In the genomic region with DNA sequence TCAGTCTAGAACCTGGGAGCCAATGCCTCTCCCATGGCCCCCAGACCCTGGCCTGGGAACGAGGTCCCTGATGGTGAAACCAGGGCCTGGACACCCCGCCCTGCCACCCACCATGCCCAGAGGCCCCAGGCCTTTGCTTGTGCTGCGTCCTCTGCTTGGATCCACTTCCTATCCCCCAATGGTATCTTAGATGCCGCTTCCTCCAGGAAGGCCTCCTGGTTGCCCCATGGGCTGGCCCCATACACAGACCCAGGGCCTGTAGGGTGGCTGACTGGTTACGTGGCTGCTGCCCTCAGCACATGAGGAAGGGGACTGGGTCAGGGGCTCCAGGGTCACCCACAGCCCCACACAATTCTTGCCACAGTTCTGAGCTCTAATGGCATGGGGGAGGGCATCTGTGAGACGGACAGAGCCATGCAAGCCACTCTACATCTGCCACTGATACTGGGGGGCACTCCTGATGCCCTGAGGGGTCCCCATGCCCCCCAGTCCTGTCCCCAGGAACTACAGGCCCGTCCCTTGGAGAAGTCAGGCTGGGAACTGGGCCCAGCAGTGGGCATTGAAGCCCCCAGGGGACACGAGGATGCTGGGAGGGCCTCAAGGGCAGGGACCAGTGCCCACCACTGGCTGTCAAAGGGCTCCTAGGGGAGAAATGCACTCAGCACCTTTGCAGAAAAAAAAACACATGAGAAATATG, we compare ENCODE assay signal across 20 cellular contexts. TPM values are rescaled to one million over a fixed set of nuclear protein-coding genes. Genes with fewer than 3 reads are reported as not detected.
DNase-seq lines count a peak whose midpoint lies in the region; ATAC-seq, FAIRE-seq and TF ChIP-seq lines count a peak whose summit lies in the region.
"Had no signal": no experiment of that assay in that cellular context is flagged by ENCODE, and none has a peak within 500 bp of the region (broad histone marks: within the 10 kb centered on the region; RNA-seq: fewer than 3 reads in every experiment).

No MANE protein-coding gene starts in this region.

- no peak overlapping the region for H3T11ph ChIP-seq in H9 (ENCODE audit: low read length)

- no peak overlapping the region for H3K4me2 ChIP-seq in H9 (ENCODE audit: insufficient read depth, insufficient read length, low read length)
- H3K4me2 ChIP-seq in GM12878 (ENCODE audit: control insufficient read depth, insufficient read depth): 0 out of 2 replicates have a peak overlapping the region, but pooled peaks have one; percentile 9

- intact Hi-C loops in activated naive CD4-positive, alpha-beta T cell treated with anti-CD3 and anti-CD28 coated beads for 36 hours (cut with micrococcal nuclease): no loop called here
- intact Hi-C loops in GM12878 (cut with micrococcal nuclease; ENCODE audit: unreplicated experiment) (no loop called here), posterior vena cava (cut with DNase I) (no loop called here)

- no peak overlapping the region for H4K5ac ChIP-seq in H9 (ENCODE audit: insufficient read length, low read depth, low read length)

- H2BK5ac ChIP-seq in H9 (ENCODE audit: insufficient read length, low read length): no peak overlapping the region

- no peak overlapping the region for H3K14ac ChIP-seq in H9 (ENCODE audit: insufficient read depth, low read length)

- H3K27me3 ChIP-seq in H9 (ENCODE audit: insufficient read depth, low read length): no peaks in the 10 kb centered on the region
- no peaks in the 10 kb centered on the region for H3K27me3 ChIP-seq in GM12878 (replicated peaks in 1 of 2; ENCODE audit: control insufficient read depth in 2 of 2, insufficient read depth in 2 of 2, low read length in 1 of 2)
- H3K27me3 ChIP-seq in brain microvascular endothelial cell (replicated peaks): no peaks in the 10 kb centered on the region
- H3K27me3 ChIP-seq: esophagus squamous epithelium, uterus had no signal

- H3K36me3 ChIP-seq in GM12878 (ENCODE audit: control insufficient read depth in 2 of 2, insufficient read depth in 2 of 2, low read length in 1 of 2): peaks cover 13 to 62% of the 10 kb centered on the region in 2 experiments
- H3K36me3 ChIP-seq in brain microvascular endothelial cell (replicated peaks): peaks cover 75% of the 10 kb centered on the region
- H3K36me3 ChIP-seq: uterus had no signal

- RAD21 ChIA-PET in GM12878 (lab: Charles Lee; ENCODE audit: unreplicated experiment): no interaction called here

- H3K27ac Mint-ChIP-seq in activated naive CD4-positive, alpha-beta T cell treated with anti-CD3 and anti-CD28 coated beads for 36 hours: peak overlapping the region; percentile 46
- no peak overlapping the region for H3K27ac Mint-ChIP-seq in H9

- POLR2A ChIA-PET in GM12878 (lab: Charles Lee): no interaction called here

- H2AFZ ChIP-seq in H9 (ENCODE audit: low read length): no peak overlapping the region
- no peak overlapping the region for H2AFZ ChIP-seq in GM12878 (ENCODE audit: control insufficient read depth, low read depth, low read length)

- SMC1A ChIA-PET in GM12878 (lab: Charles Lee; ENCODE audit: uncharacterized antibody, unreplicated experiment): no interaction called here

- TF ChIP-seq CTCF in H9 (conservative IDR thresholded peaks at IDR 0.05) (no peak), GM12878 (IDR thresholded peaks at IDR 0.05 in 2 of 3, conservative IDR thresholded peaks at IDR 0.05 in 1 of 3; ENCODE audit: control insufficient read depth in 2 of 3, extremely low read depth in 1 of 3, insufficient read depth in 1 of 3, low read depth in 3 of 3, low read length in 3 of 3) (no peak), brain microvascular endothelial cell (IDR thresholded peaks at IDR 0.05; ENCODE audit: low read depth, low read length, missing control alignments) (no peak)

- peaks cover 5% of the 10 kb centered on the region for H3K23me2 ChIP-seq in H9 (ENCODE audit: insufficient read length, low read depth, low read length, poor library complexity, severe bottlenecking)

- no peak for TF ChIP-seq EP300 in GM12878 (IDR thresholded peaks at IDR 0.05; ENCODE audit: borderline replicate concordance in 1 of 2, control insufficient read depth in 1 of 2, low read depth in 2 of 2, low read length in 2 of 2)

- H3K27me3 Mint-ChIP-seq in activated naive CD4-positive, alpha-beta T cell treated with anti-CD3 and anti-CD28 coated beads for 36 hours (ENCODE audit: low read depth): no peaks in the 10 kb centered on the region
- peaks cover 8% of the 10 kb centered on the region; the same call in 1 of the 2 replicates for H3K27me3 Mint-ChIP-seq in H9 (ENCODE audit: low read depth)
- H3K27me3 Mint-ChIP-seq: CD8-positive, alpha-beta memory T cell had no signal

- CTCF ChIA-PET in activated naive CD4-positive, alpha-beta T cell treated with anti-CD3 and anti-CD28 coated beads for 36 hours (lab: Charles Lee): no interaction called here
- CTCF ChIA-PET in GM12878 (lab: Yijun Ruan, JAX): no interaction called here

- no peaks in the 10 kb centered on the region for H3K9me3 ChIP-seq in H9 (ENCODE audit: control insufficient read depth, low read depth, low read length)
- no peaks in the 10 kb centered on the region for H3K9me3 ChIP-seq in GM12878 (replicated peaks; ENCODE audit: control insufficient read depth, insufficient read depth, low read length)
- H3K9me3 ChIP-seq: esophagus squamous epithelium, mucosa of descending colon, uterus had no signal

- ATAC-seq in GM12878: no peak
- no peak for ATAC-seq in HG03460 (IDR thresholded peaks at IDR 0.05; ENCODE audit: unreplicated experiment)
- ATAC-seq: left ventricle myocardium superior, mucosa of descending colon, Panc1, sciatic nerve had no signal

- in situ Hi-C loops in GM12878 (cut with MboI): no loop called here
- in situ Hi-C loops in brain microvascular endothelial cell (cut with HindIII; ENCODE audit: low pct_ligation_motif_present, low sequenced_read_pairs): no loop called here

- no peaks in the 10 kb centered on the region for H3K4me1 ChIP-seq in H9 (ENCODE audit: insufficient read depth, low read length)
- peaks cover 10% of the 10 kb centered on the region for H3K4me1 ChIP-seq in GM12878 (ENCODE audit: control insufficient read depth, insufficient read depth, low read length)
- H3K4me1 ChIP-seq: uterus had no signal

- BruUV-seq in GM12878 (replicated peaks; lab: Mats Ljungman, UMichigan): no TSS peak

- no peak overlapping the region for H4K8ac ChIP-seq in H9 (replicated peaks; ENCODE audit: insufficient read length, low read depth, low read length)

- TF ChIP-seq RAD21 in GM12878 (IDR thresholded peaks at IDR 0.05; ENCODE audit: insufficient read depth, low read depth, low read length): no peak

- no peaks in the 10 kb centered on the region for H3K9me3 Mint-ChIP-seq in activated naive CD4-positive, alpha-beta T cell treated with anti-CD3 and anti-CD28 coated beads for 36 hours
- peaks cover 5 to 6% of the 10 kb centered on the region in 2 experiments; a peak in 2 of 5 replicates for H3K9me3 Mint-ChIP-seq in H9
- H3K9me3 Mint-ChIP-seq: CD8-positive, alpha-beta memory T cell had no signal

- no peak for FAIRE-seq in GM12878 (lab: Jason Lieb, UNC)

- H2AK5ac ChIP-seq in H9 (ENCODE audit: insufficient read length, low read length): no peak overlapping the region

- no peak overlapping the region for H2BK20ac ChIP-seq in H9 (ENCODE audit: low read depth, low read length, poor library complexity, severe bottlenecking)

- no peak overlapping the region for H3K56ac ChIP-seq in H9 (ENCODE audit: insufficient read length, low read depth, low read length)

- H3K79me2 ChIP-seq in H9 (ENCODE audit: insufficient read depth, low read length): peaks cover 14% of the 10 kb centered on the region; the same call in 1 of the 2 replicates
- peaks cover 45% of the 10 kb centered on the region for H3K79me2 ChIP-seq in GM12878 (ENCODE audit: control insufficient read depth, insufficient read depth, low read length)

- DNase-seq in activated naive CD4-positive, alpha-beta T cell treated with anti-CD3 and anti-CD28 coated beads for 36 hours: no peak
- DNase-seq in activated naive CD4-positive, alpha-beta T cell treated with anti-CD3 and anti-CD28 coated beads, Interleukin-2, amount 50 U/mL, for 16 hours: no peak
- peak; percentile 31 for DNase-seq in H9
- no peak for DNase-seq in GM12878 (ENCODE audit: low read depth, low spot score)
- peak; percentile 58 for DNase-seq in posterior vena cava (ENCODE audit: low spot score)
- DNase-seq in brain microvascular endothelial cell: no peak
- no peak for DNase-seq in AG20443 (ENCODE audit: low spot score)
- DNase-seq: CD8-positive, alpha-beta memory T cell; effector CD8-positive, alpha-beta T cell; esophagus squamous epithelium; left ventricle myocardium superior; mucosa of descending colon; stimulated activated CD4-positive, alpha-beta T cell treated with anti-CD3 and anti-CD28 coated beads, Interleukin-1b, Interleukin-23, amount 100 ng/mL, for 48 hours; T1000; uterus had no signal

- peaks cover 14% of the 10 kb centered on the region for H3K4me1 Mint-ChIP-seq in activated naive CD4-positive, alpha-beta T cell treated with anti-CD3 and anti-CD28 coated beads for 36 hours (ENCODE audit: low read depth)
- peaks cover 2 to 9% of the 10 kb centered on the region in 2 experiments; a peak in 3 of 4 replicates for H3K4me1 Mint-ChIP-seq in H9

- H2BK12ac ChIP-seq in H9 (ENCODE audit: insufficient read length, low read depth, low read length): no peak overlapping the region

- H3K9ac ChIP-seq in H9 (ENCODE audit: extremely low read depth, insufficient read length, low read length): no peak overlapping the region
- H3K9ac ChIP-seq in GM12878 (ENCODE audit: control insufficient read depth, insufficient read depth, low read length): no peak overlapping the region; the same call in 1 of the 2 replicates

- H3K18ac ChIP-seq in H9 (ENCODE audit: insufficient read length, low read depth, low read length): no peak overlapping the region

- no peaks in the 10 kb centered on the region for H4K20me1 ChIP-seq in H9 (ENCODE audit: control insufficient read depth, insufficient read depth, insufficient read length)
- H4K20me1 ChIP-seq in GM12878 (ENCODE audit: control insufficient read depth, insufficient read depth): no peaks in the 10 kb centered on the region; the same call in none of the 2 replicates

- no peaks in the 10 kb centered on the region for H3K79me1 ChIP-seq in H9 (ENCODE audit: insufficient read depth, low read depth, low read length, poor library complexity, severe bottlenecking)

- no CpG with 5 or more reads among the region's 8 CpGs for WGBS in H9 (ENCODE audit: extremely low coverage, insufficient read length, low lambda C conversion rate)
- 71% methylated on average over 8 of the region's 8 CpGs for WGBS in GM12878 (ENCODE audit: insufficient coverage, insufficient replicate concordance, low lambda C conversion rate, missing lambda C conversion rate)

- no peak overlapping the region for H3K27ac ChIP-seq in H9 (ENCODE audit: insufficient read length, low read depth, low read length)
- no peak overlapping the region for H3K27ac ChIP-seq in GM12878 (ENCODE audit: control insufficient read depth, insufficient read depth)
- no peak overlapping the region for H3K27ac ChIP-seq in brain microvascular endothelial cell
- H3K27ac ChIP-seq: esophagus squamous epithelium, uterus had no signal

- H3K4me3 ChIP-seq in GM12878: no peak overlapping the region
- H3K4me3 ChIP-seq in brain microvascular endothelial cell (ENCODE audit: low read depth, low read length): no peak overlapping the region
- H3K4me3 ChIP-seq: esophagus squamous epithelium, mucosa of descending colon, uterus had no signal

- H3K4ac ChIP-seq in H9 (ENCODE audit: low read depth, low read length): no peak overlapping the region

- H4K91ac ChIP-seq in H9 (ENCODE audit: insufficient read length, low read depth, low read length): no peak overlapping the region

- no peak overlapping the region for H3K4me3 Mint-ChIP-seq in activated naive CD4-positive, alpha-beta T cell treated with anti-CD3 and anti-CD28 coated beads for 36 hours
- H3K4me3 Mint-ChIP-seq in H9: peak overlapping the region in 1 of 2 experiments; percentile 35; a peak in 1 of 5 replicates

- no peak for TF ChIP-seq POLR2A in GM12878 (IDR thresholded peaks at IDR 0.05; ENCODE audit: low read depth, low read length)

- no peak overlapping the region for H3K23ac ChIP-seq in H9 (ENCODE audit: insufficient read length, low read depth, low read length)

- H2BK15ac ChIP-seq in H9 (ENCODE audit: low read depth, low read length): no peak overlapping the region

- peaks cover 54% of the 10 kb centered on the region for H3K36me3 Mint-ChIP-seq in activated naive CD4-positive, alpha-beta T cell treated with anti-CD3 and anti-CD28 coated beads for 36 hours (ENCODE audit: low read depth)
- H3K36me3 Mint-ChIP-seq in H9 (ENCODE audit: insufficient read depth in 1 of 3, low read depth in 3 of 3): peaks cover 42 to 75% (median 56%) of the 10 kb centered on the region in 3 experiments

- H2BK120ac ChIP-seq in H9 (ENCODE audit: low read depth, low read length, poor library complexity, severe bottlenecking): no peak overlapping the region

RNA-seq across cellular contexts. Expression of a gene that starts 5.0 kb away (rescaled TPM):
- total RNA-seq in activated naive CD4-positive, alpha-beta T cell treated with anti-CD3 and anti-CD28 coated beads for 36 hours: 1,000 to 10,000 TPM; 1,916 to 2,003 TPM
- total RNA-seq in H9 (2021) (1,066 and 1,074 TPM in 2 replicates), GM12878 (2014; rRNA removed) (1,704 and 2,091 TPM in 2 replicates), GM12878 (2014; rRNA removed; fragmentation: Illumina TruSeq; extraction: Trizol) (1,553 and 1,673 TPM in 2 replicates), GM12878 (2021) (1,583 and 1,661 TPM in 2 replicates), posterior vena cava (100 to 1,000 TPM; 525 to 575 TPM)
- total RNA-seq in GM12878 (2013; cell fraction: nucleolus; rRNA removed): 94.2 and 106 TPM in 2 replicates
- polyA plus RNA-seq in GM12878 (2011; ENCODE audit: low read depth): 170 TPM
- polyA plus RNA-seq in GM12878 (2011; rRNA removed) (499 and 1,144 TPM in 2 replicates), GM12878 (2014; fragmentation: Illumina TruSeq; extraction: Trizol) (67.8 and 374 TPM in 2 replicates), GM12878 (2014; fragmentation: Nextera tagmentation; extraction: Ambion mirVana) (1,000 to 10,000 TPM; 4,698 to 4,942 TPM), GM12878 (2014; rRNA removed) (2,015 and 2,575 TPM in 2 replicates), GM12878 (2016; fragmentation: Nextera tagmentation; extraction: Ambion mirVana) (1,000 to 10,000 TPM; 2,328 to 2,411 TPM)
- 723 and 1,358 TPM in 2 replicates for polyA plus RNA-seq in GM12878 (2011; cell fraction: cytosol; rRNA removed)
- 426 and 530 TPM in 2 replicates for polyA plus RNA-seq in GM12878 (2011; cell fraction: nucleus; rRNA removed)
- 3,043 and 3,382 TPM in 2 replicates for polyA plus RNA-seq in GM12878 (2012)
- polyA minus RNA-seq in GM12878 (2011; rRNA and poly(A)+ RNA removed): 196 and 405 TPM in 2 replicates
- polyA minus RNA-seq in GM12878 (2011; cell fraction: cytosol; rRNA and poly(A)+ RNA removed): 476 and 536 TPM in 2 replicates
- polyA minus RNA-seq in GM12878 (2011; cell fraction: nucleus; rRNA and poly(A)+ RNA removed): 142 and 195 TPM in 2 replicates

RNA-seq across cellular contexts. Expression of a gene that starts 14.3 kb away (rescaled TPM):
- total RNA-seq in activated naive CD4-positive, alpha-beta T cell treated with anti-CD3 and anti-CD28 coated beads for 36 hours: 1 to 10 TPM; 2.6 to 3.0 TPM
- 8.0 and 9.3 TPM in 2 replicates for total RNA-seq in H9 (2021)
- total RNA-seq in GM12878 (2013; cell fraction: nucleolus; rRNA removed): 0.64 and 2.5 TPM in 2 replicates
- total RNA-seq in GM12878 (2014; rRNA removed): 1.2 and 1.7 TPM in 2 replicates
- total RNA-seq in GM12878 (2014; rRNA removed; fragmentation: Illumina TruSeq; extraction: Trizol): 0.49 and 0.55 TPM in 2 replicates
- total RNA-seq in GM12878 (2021): 1.1 and 1.5 TPM in 2 replicates
- polyA plus RNA-seq in GM12878 (2011; ENCODE audit: low read depth): 0.31 TPM
- polyA plus RNA-seq in GM12878 (2011; rRNA removed): 0.84 TPM in 2 replicates
- 1.8 and 3.0 TPM in 2 replicates for polyA plus RNA-seq in GM12878 (2011; cell fraction: cytosol; rRNA removed)
- polyA plus RNA-seq in GM12878 (2011; cell fraction: nucleus; rRNA removed): 1.4 and 2.1 TPM in 2 replicates
- polyA plus RNA-seq in GM12878 (2012): 2.0 and 2.6 TPM in 2 replicates
- polyA plus RNA-seq in GM12878 (2014; fragmentation: Illumina TruSeq; extraction: Trizol): 0.29 TPM in 1 of 2 replicates, not detected in the other
- under 1 TPM in 1 of 2 experiments, not detected in 1; 0.35 TPM for polyA plus RNA-seq in GM12878 (2014; fragmentation: Nextera tagmentation; extraction: Ambion mirVana)
- 1.0 and 1.6 TPM in 2 replicates for polyA plus RNA-seq in GM12878 (2014; rRNA removed)
- 1 to 10 TPM; 1.1 to 1.8 TPM for polyA plus RNA-seq in GM12878 (2016; fragmentation: Nextera tagmentation; extraction: Ambion mirVana)
- 0.29 and 0.52 TPM in 2 replicates for polyA minus RNA-seq in GM12878 (2011; rRNA and poly(A)+ RNA removed)
- polyA minus RNA-seq in GM12878 (2011; cell fraction: cytosol; rRNA and poly(A)+ RNA removed): not detected in 2 replicates
- polyA minus RNA-seq in GM12878 (2011; cell fraction: nucleus; rRNA and poly(A)+ RNA removed): 0.77 TPM in 1 of 2 replicates, not detected in the other
- total RNA-seq in posterior vena cava: 1 to 10 TPM; 3.8 to 4.0 TPM

RNA-seq across cellular contexts. Expression of a gene that starts 14.8 kb away (rescaled TPM):
- total RNA-seq in activated naive CD4-positive, alpha-beta T cell treated with anti-CD3 and anti-CD28 coated beads for 36 hours: 10 to 100 TPM; 43.3 to 44.8 TPM
- total RNA-seq in H9 (2021) (23.4 and 23.8 TPM in 2 replicates), GM12878 (2014; rRNA removed) (177 and 211 TPM in 2 replicates), GM12878 (2014; rRNA removed; fragmentation: Illumina TruSeq; extraction: Trizol) (34.9 and 41.2 TPM in 2 replicates), GM12878 (2021) (61.1 and 61.3 TPM in 2 replicates), posterior vena cava (10 to 100 TPM; 54.1 to 54.4 TPM)
- 9.1 and 11.0 TPM in 2 replicates for total RNA-seq in GM12878 (2013; cell fraction: nucleolus; rRNA removed)
- polyA plus RNA-seq in GM12878 (2011; ENCODE audit: low read depth): 8.1 TPM
- polyA plus RNA-seq in GM12878 (2011; rRNA removed) (12.4 and 24.3 TPM in 2 replicates), GM12878 (2014; fragmentation: Illumina TruSeq; extraction: Trizol) (3.5 and 16.8 TPM in 2 replicates), GM12878 (2014; fragmentation: Nextera tagmentation; extraction: Ambion mirVana) (10 to 100 TPM in 1 of 2 experiments, 1 to 10 TPM in 1; 9.4 to 38.1 TPM), GM12878 (2014; rRNA removed) (119 and 171 TPM in 2 replicates), GM12878 (2016; fragmentation: Nextera tagmentation; extraction: Ambion mirVana) (100 to 1,000 TPM; 113 to 118 TPM)
- 32.8 and 53.4 TPM in 2 replicates for polyA plus RNA-seq in GM12878 (2011; cell fraction: cytosol; rRNA removed)
- polyA plus RNA-seq in GM12878 (2011; cell fraction: nucleus; rRNA removed): 20.9 and 31.4 TPM in 2 replicates
- polyA plus RNA-seq in GM12878 (2012): 44.0 and 63.5 TPM in 2 replicates
- polyA minus RNA-seq in GM12878 (2011; rRNA and poly(A)+ RNA removed): 4.8 and 13.2 TPM in 2 replicates
- 6.2 and 10.8 TPM in 2 replicates for polyA minus RNA-seq in GM12878 (2011; cell fraction: cytosol; rRNA and poly(A)+ RNA removed)
- 8.9 and 16.1 TPM in 2 replicates for polyA minus RNA-seq in GM12878 (2011; cell fraction: nucleus; rRNA and poly(A)+ RNA removed)

RNA-seq across cellular contexts. Expression of a gene that starts 24.8 kb away (rescaled TPM):
- 100 to 1,000 TPM; 223 to 229 TPM for total RNA-seq in activated naive CD4-positive, alpha-beta T cell treated with anti-CD3 and anti-CD28 coated beads for 36 hours
- total RNA-seq in H9 (2021) (108 and 113 TPM in 2 replicates), GM12878 (2014; rRNA removed) (85.0 and 92.7 TPM in 2 replicates), GM12878 (2014; rRNA removed; fragmentation: Illumina TruSeq; extraction: Trizol) (38.6 and 44.0 TPM in 2 replicates), GM12878 (2021) (136 and 137 TPM in 2 replicates), posterior vena cava (10 to 100 TPM; 34.8 to 40.4 TPM)
- total RNA-seq in GM12878 (2013; cell fraction: nucleolus; rRNA removed): 160 and 169 TPM in 2 replicates
- polyA plus RNA-seq in GM12878 (2011; ENCODE audit: low read depth): 26.8 TPM
- polyA plus RNA-seq in GM12878 (2011; rRNA removed) (31.3 and 51.1 TPM in 2 replicates), GM12878 (2014; fragmentation: Illumina TruSeq; extraction: Trizol) (8.2 and 35.5 TPM in 2 replicates), GM12878 (2014; fragmentation: Nextera tagmentation; extraction: Ambion mirVana) (1 to 10 TPM in 1 of 2 experiments, under 1 TPM in 1; 0.61 to 3.2 TPM), GM12878 (2014; rRNA removed) (67.8 and 92.2 TPM in 2 replicates), GM12878 (2016; fragmentation: Nextera tagmentation; extraction: Ambion mirVana) (100 to 1,000 TPM in 1 of 2 experiments, 10 to 100 TPM in 1; 86.5 to 100 TPM)
- 78.2 and 118 TPM in 2 replicates for polyA plus RNA-seq in GM12878 (2011; cell fraction: cytosol; rRNA removed)
- polyA plus RNA-seq in GM12878 (2011; cell fraction: nucleus; rRNA removed): 211 and 242 TPM in 2 replicates
- 97.2 and 102 TPM in 2 replicates for polyA plus RNA-seq in GM12878 (2012)
- polyA minus RNA-seq in GM12878 (2011; rRNA and poly(A)+ RNA removed): 44.0 and 83.3 TPM in 2 replicates
- polyA minus RNA-seq in GM12878 (2011; cell fraction: cytosol; rRNA and poly(A)+ RNA removed): 36.6 and 42.2 TPM in 2 replicates
- polyA minus RNA-seq in GM12878 (2011; cell fraction: nucleus; rRNA and poly(A)+ RNA removed): 33.6 and 49.1 TPM in 2 replicates

RNA-seq across cellular contexts. Expression of a gene that starts 25.3 kb away (rescaled TPM):
- not detected for total RNA-seq in activated naive CD4-positive, alpha-beta T cell treated with anti-CD3 and anti-CD28 coated beads for 36 hours
- not detected in 2 replicates for total RNA-seq in H9 (2021)
- total RNA-seq in GM12878 (2013; cell fraction: nucleolus; rRNA removed): not detected in 2 replicates
- total RNA-seq in GM12878 (2014; rRNA removed): not detected in 2 replicates
- not detected in 2 replicates for total RNA-seq in GM12878 (2014; rRNA removed; fragmentation: Illumina TruSeq; extraction: Trizol)
- 0.10 TPM in 1 of 2 replicates, not detected in the other for total RNA-seq in GM12878 (2021)
- polyA plus RNA-seq in GM12878 (2011; ENCODE audit: low read depth): not detected
- 0.11 TPM in 1 of 2 replicates, not detected in the other for polyA plus RNA-seq in GM12878 (2011; rRNA removed)
- polyA plus RNA-seq in GM12878 (2011; cell fraction: cytosol; rRNA removed): 0.06 and 0.07 TPM in 2 replicates
- 0.34 TPM in 1 of 2 replicates, not detected in the other for polyA plus RNA-seq in GM12878 (2011; cell fraction: nucleus; rRNA removed)
- polyA plus RNA-seq in GM12878 (2012): 0.06 TPM in 1 of 2 replicates, not detected in the other
- not detected in 2 replicates for polyA plus RNA-seq in GM12878 (2014; fragmentation: Illumina TruSeq; extraction: Trizol)
- polyA plus RNA-seq in GM12878 (2014; fragmentation: Nextera tagmentation; extraction: Ambion mirVana): under 1 TPM in 1 of 2 experiments, not detected in 1; 0.02 TPM
- 0.06 TPM in 1 of 2 replicates, not detected in the other for polyA plus RNA-seq in GM12878 (2014; rRNA removed)
- under 1 TPM; 0.21 to 0.38 TPM for polyA plus RNA-seq in GM12878 (2016; fragmentation: Nextera tagmentation; extraction: Ambion mirVana)
- polyA minus RNA-seq in GM12878 (2011; rRNA and poly(A)+ RNA removed): 0.10 TPM in 1 of 2 replicates, not detected in the other
- not detected in 2 replicates for polyA minus RNA-seq in GM12878 (2011; cell fraction: cytosol; rRNA and poly(A)+ RNA removed)
- polyA minus RNA-seq in GM12878 (2011; cell fraction: nucleus; rRNA and poly(A)+ RNA removed): not detected in 2 replicates
- not detected for total RNA-seq in posterior vena cava
- total RNA-seq: CD8-positive, alpha-beta memory T cell; left ventricle myocardium superior; M059J; mucosa of descending colon; sciatic nerve; SK-MEL-5; uterus had no signal
- polyA plus RNA-seq: CD8-positive, alpha-beta memory T cell had no signal

Comparison
In these comparisons a context has a peak if more than half of its experiments do, and no peak if none do; other contexts are left out.
1. DNase-seq: peak in H9 (single experiment) and posterior vena cava (single experiment); none in activated naive CD4-positive, alpha-beta T cell treated with anti-CD3 and anti-CD28 coated beads for 36 hours (single experiment), activated naive CD4-positive, alpha-beta T cell treated with anti-CD3 and anti-CD28 coated beads, Interleukin-2, amount 50 U/mL, for 16 hours (single experiment), GM12878 (single experiment), brain microvascular endothelial cell (single experiment) and AG20443 (single experiment).